In the genomic region with DNA sequence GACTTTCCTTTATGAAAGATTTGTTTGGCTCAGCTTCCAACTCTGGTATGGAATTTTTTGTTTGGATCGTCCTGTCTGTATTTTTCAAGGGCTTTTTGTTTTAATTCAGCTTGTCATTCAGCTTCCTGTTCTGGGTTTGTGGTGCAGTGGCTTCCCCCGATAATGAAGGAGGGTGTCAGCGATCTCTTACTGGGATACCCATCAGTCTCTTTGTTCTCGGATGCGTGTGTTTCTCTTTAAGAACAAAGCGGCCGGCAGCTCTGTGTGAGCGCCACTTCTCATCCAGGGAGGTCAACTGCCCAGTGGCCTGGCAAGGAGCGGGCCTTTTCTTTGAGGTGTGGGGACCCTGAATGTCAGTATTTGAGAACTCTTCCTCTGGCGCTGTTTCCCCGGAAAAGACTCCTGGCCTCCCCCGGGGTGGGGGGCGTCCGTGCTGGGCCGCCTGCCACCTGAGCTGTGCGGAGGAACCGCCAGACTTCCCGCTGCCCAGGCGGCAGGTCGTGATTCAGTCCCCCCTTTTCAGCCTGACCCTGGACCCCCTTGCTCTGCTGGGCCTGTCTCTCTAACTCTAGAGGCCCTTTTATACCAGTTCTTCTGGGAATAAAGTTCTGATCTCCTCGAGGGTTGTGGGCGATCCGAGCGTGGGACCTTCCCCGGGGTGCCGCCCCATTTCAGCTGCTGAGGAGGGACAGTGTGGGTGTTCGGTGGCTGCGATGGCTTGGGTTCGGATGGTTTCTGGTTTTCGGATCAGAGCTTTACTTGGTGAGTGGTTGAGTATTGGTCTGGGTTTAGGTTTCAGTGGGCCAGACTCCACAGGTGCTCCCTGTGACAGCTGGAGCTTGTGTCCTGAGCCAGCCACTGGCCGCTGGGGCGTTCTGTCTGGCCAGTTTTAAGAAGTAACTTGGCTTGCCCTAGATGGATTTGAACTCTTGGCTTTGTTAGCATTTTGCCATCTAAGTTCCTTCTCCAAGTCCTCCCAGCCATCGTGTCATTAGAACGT, we compare ENCODE assay signal across 8 cellular contexts. TPM values are rescaled to one million over a fixed set of nuclear protein-coding genes. Genes with fewer than 3 reads are reported as not detected.
DNase-seq lines count a peak whose midpoint lies in the region; ATAC-seq and TF ChIP-seq lines count a peak whose summit lies in the region.

No MANE protein-coding gene starts in this region.

- H3K9me2 ChIP-seq in Loucy (replicated peaks; ENCODE audit: low read depth, low read length), result no peaks in the 10 kb centered on the region
- H3K9me2 ChIP-seq in Karpas-422 (replicated peaks; ENCODE audit: insufficient read depth, low read length), result no peaks in the 10 kb centered on the region

- peak overlapping the region; percentile 88 to 100 (median 96) for H3K27ac Mint-ChIP-seq in brain

- H3K27me3 ChIP-seq in Loucy (ENCODE audit: insufficient read depth, low read length, poor library complexity, severe bottlenecking), result no peaks in the 10 kb centered on the region
- no peaks in the 10 kb centered on the region for H3K27me3 ChIP-seq in lung (ENCODE audit: control insufficient read depth, insufficient read depth)
- no peaks in the 10 kb centered on the region for H3K27me3 ChIP-seq in uterus
- H3K27me3 ChIP-seq in Karpas-422 (ENCODE audit: low read length), result no peaks in the 10 kb centered on the region

- peaks cover 3% of the 10 kb centered on the region; the same call in 1 of the 2 replicates for H3F3A ChIP-seq in Loucy (ENCODE audit: low read depth)

- TF ChIP-seq POLR2A in uterus (IDR thresholded peaks at IDR 0.05), result no peak

- H3K27ac ChIP-seq in lung (ENCODE audit: low read depth in 1 of 2, low read length in 1 of 2), result peak overlapping the region; percentile 22 to 78
- peak overlapping the region; percentile 7 to 53 for H3K27ac ChIP-seq in uterus
- H3K27ac ChIP-seq in Karpas-422 (ENCODE audit: low read length), result no peak overlapping the region

- H3K4me3 Mint-ChIP-seq in brain, result peak overlapping the region; percentile 89 to 98 (median 91)

- H3K4me1 ChIP-seq in Loucy (ENCODE audit: insufficient read depth, low read length, poor library complexity, severe bottlenecking) (peaks cover 45% of the 10 kb centered on the region), lung (ENCODE audit: control insufficient read depth in 2 of 2, insufficient read depth in 2 of 2, low read length in 2 of 2) (peaks cover 21 to 31% of the 10 kb centered on the region in 2 donors), uterus (peaks cover 13 to 39% of the 10 kb centered on the region in 2 donors), Karpas-422 (ENCODE audit: low read length) (peaks cover 28% of the 10 kb centered on the region)

- peak overlapping the region; percentile 86 for H3K9ac ChIP-seq in Loucy (ENCODE audit: low read depth, low read length, poor library complexity, severe bottlenecking)
- no peak overlapping the region for H3K9ac ChIP-seq in Karpas-422 (ENCODE audit: low read length)

- intact Hi-C loops in uterus (cut with DNase I; ENCODE audit: low total_unique reads), result loop anchor here (5.0 kb wide), 1 partner anchor 32 kb away; no protein-coding TSS in a partner anchor

- DNase-seq in CD1c-positive myeloid dendritic cell (ENCODE audit: extremely low spot score) (peak; percentile 35), lung (ENCODE audit: low spot score) (no peak), uterus (no peak), Karpas-422 (no peak), ureter (ENCODE audit: low spot score) (no peak)

- H3K4me2 ChIP-seq in Loucy (ENCODE audit: low read depth, low read length, poor library complexity, severe bottlenecking), result peak overlapping the region; percentile 100
- no peak overlapping the region for H3K4me2 ChIP-seq in Karpas-422 (ENCODE audit: low read depth, low read length, poor library complexity, severe bottlenecking)

- H3K9me3 ChIP-seq in Loucy (ENCODE audit: insufficient read depth, low read depth, low read length) (no peaks in the 10 kb centered on the region), lung (ENCODE audit: control insufficient read depth in 2 of 2, insufficient read depth in 1 of 2, low read length in 1 of 2) (no peaks in the 10 kb centered on the region), uterus (no peaks in the 10 kb centered on the region), Karpas-422 (ENCODE audit: low read length) (no peaks in the 10 kb centered on the region)

- no peak for TF ChIP-seq CTCF in Loucy (conservative IDR thresholded peaks at IDR 0.05; ENCODE audit: low read length)
- TF ChIP-seq CTCF in brain (conservative IDR thresholded peaks at IDR 0.05), result no peak
- no peak for TF ChIP-seq CTCF in lung (IDR thresholded peaks at IDR 0.05; ENCODE audit: control extremely low read depth, extremely low read depth)
- no peak for TF ChIP-seq CTCF in uterus (IDR thresholded peaks at IDR 0.05)

- peak overlapping the region; percentile 93 for H3K4me3 ChIP-seq in Loucy (ENCODE audit: low read length, poor library complexity, severe bottlenecking)
- peak overlapping the region; percentile 37 for H3K4me3 ChIP-seq in lung
- H3K4me3 ChIP-seq in uterus, result peak overlapping the region in 1 of 2 donors; percentile 21
- H3K4me3 ChIP-seq in Karpas-422 (ENCODE audit: low read length), result no peak overlapping the region

- ATAC-seq in lung (ENCODE audit: insufficient read depth, low FRiP score) (no peak), GM18861 (IDR thresholded peaks at IDR 0.05; ENCODE audit: unreplicated experiment) (no peak)

- H4K20me1 ChIP-seq in Loucy (ENCODE audit: insufficient read depth, low read length, poor library complexity, severe bottlenecking) (peaks cover 78% of the 10 kb centered on the region), Karpas-422 (ENCODE audit: insufficient read depth, low read depth, low read length) (peaks cover 53% of the 10 kb centered on the region)

- H3K36me3 ChIP-seq in Loucy (ENCODE audit: insufficient read depth, low read length) (peaks cover 29% of the 10 kb centered on the region; the same call in 1 of the 2 replicates), lung (ENCODE audit: control insufficient read depth in 2 of 2, insufficient read depth in 2 of 2, low read length in 2 of 2) (peaks cover 13 to 22% of the 10 kb centered on the region in 2 donors), uterus (no peaks in the 10 kb centered on the region), Karpas-422 (ENCODE audit: insufficient read depth, low read length) (peaks cover 18% of the 10 kb centered on the region; the same call in 1 of the 2 replicates)

- H3K36me3 Mint-ChIP-seq in brain, result peaks cover 46% of the 10 kb centered on the region

- H2AFZ ChIP-seq in Loucy (ENCODE audit: low read length) (no peak overlapping the region), Karpas-422 (ENCODE audit: low read length) (no peak overlapping the region)

- 26 to 27% methylated on average over 34 of the region's 34 CpGs for WGBS in lung, 2 donors

- peaks cover 0 to 15% (median 7%) of the 10 kb centered on the region in 5 experiments for H3K9me3 Mint-ChIP-seq in brain

- H3K27me3 Mint-ChIP-seq in brain, result peaks cover 20% of the 10 kb centered on the region

- H3K4me1 Mint-ChIP-seq in brain, result peaks cover 58% of the 10 kb centered on the region

- H3K79me2 ChIP-seq in Loucy (ENCODE audit: insufficient read depth, low read length) (peaks cover 92% of the 10 kb centered on the region), Karpas-422 (ENCODE audit: low read length) (peaks cover 76% of the 10 kb centered on the region)

RNA-seq across cellular contexts. Expression of a gene that starts 3.4 kb away (rescaled TPM):
- polyA plus RNA-seq in brain (ENCODE audit: insufficient read depth, low read depth, low replicate concordance) (300 TPM), lung (10 to 100 TPM; 37.2 to 58.5 TPM)
- total RNA-seq in lung (100 to 1,000 TPM in 1 of 2 donors, 10 to 100 TPM in 1; 67.5 to 113 TPM), uterus (100 to 1,000 TPM in 1 of 4 donors, 10 to 100 TPM in 3; 33.2 to 107 (median 50.6) TPM), ureter (65.8 TPM)
- 27.2 and 55.8 TPM in 2 replicates for total RNA-seq in Karpas-422 (2014; rRNA removed; shearing (Covaris generic); ENCODE audit: low replicate concordance)

RNA-seq across cellular contexts. Expression of a gene that starts 3.9 kb away (rescaled TPM):
- polyA plus RNA-seq in brain (ENCODE audit: insufficient read depth, low read depth, low replicate concordance), result 124 TPM
- total RNA-seq in lung, result 10 to 100 TPM; 64.4 to 64.6 TPM
- 10 to 100 TPM; 70.1 to 76.4 TPM for polyA plus RNA-seq in lung
- total RNA-seq in uterus, result 10 to 100 TPM in 3 of 4 donors, 1 to 10 TPM in 1; 5.9 to 56.7 (median 30.1) TPM
- total RNA-seq in Karpas-422 (2014; rRNA removed; shearing (Covaris generic); ENCODE audit: low replicate concordance), result 57.4 and 136 TPM in 2 replicates
- 52.0 TPM for total RNA-seq in ureter

RNA-seq across cellular contexts. Expression of a gene that starts 9.1 kb away (rescaled TPM):
- polyA plus RNA-seq in brain (ENCODE audit: insufficient read depth, low read depth, low replicate concordance), result 23.2 TPM
- total RNA-seq in lung, result 1 to 10 TPM; 2.1 to 3.5 TPM
- polyA plus RNA-seq in lung, result 1 to 10 TPM in 1 of 2 donors, under 1 TPM in 1; 0.73 to 1.4 TPM
- total RNA-seq in uterus, result 1 to 10 TPM in 1 of 4 donors, under 1 TPM in 1, not detected in 2; 0.35 to 3.5 TPM
- 1.9 and 7.2 TPM in 2 replicates for total RNA-seq in Karpas-422 (2014; rRNA removed; shearing (Covaris generic); ENCODE audit: low replicate concordance)
- total RNA-seq in ureter, result 1.3 TPM

RNA-seq across cellular contexts. Expression of a gene that starts 16.1 kb away (rescaled TPM):
- polyA plus RNA-seq in brain (ENCODE audit: insufficient read depth, low read depth, low replicate concordance) (5.7 TPM), lung (1 to 10 TPM in 1 of 2 donors, under 1 TPM in 1; 0.69 to 1.1 TPM)
- total RNA-seq in lung (1 to 10 TPM in 1 of 2 donors, under 1 TPM in 1; 0.61 to 2.3 TPM), uterus (not detected), ureter (0.49 TPM)
- total RNA-seq in Karpas-422 (2014; rRNA removed; shearing (Covaris generic); ENCODE audit: low replicate concordance), result not detected in 2 replicates

RNA-seq across cellular contexts. Expression of a gene that starts 41.9 kb away (rescaled TPM):
- not detected for polyA plus RNA-seq in brain (ENCODE audit: insufficient read depth, low read depth, low replicate concordance)
- 1 to 10 TPM in 1 of 2 donors, under 1 TPM in 1; 0.31 to 6.7 TPM for total RNA-seq in lung
- polyA plus RNA-seq in lung, result 1 to 10 TPM in 1 of 2 donors, under 1 TPM in 1; 0.81 to 7.4 TPM
- under 1 TPM in 2 of 4 donors, not detected in 2; 0.26 to 0.40 TPM for total RNA-seq in uterus
- not detected in 2 replicates for total RNA-seq in Karpas-422 (2014; rRNA removed; shearing (Covaris generic); ENCODE audit: low replicate concordance)
- total RNA-seq in ureter, result 0.99 TPM
